ENCODE assay signal across 1 cellular context in the genomic region with DNA sequence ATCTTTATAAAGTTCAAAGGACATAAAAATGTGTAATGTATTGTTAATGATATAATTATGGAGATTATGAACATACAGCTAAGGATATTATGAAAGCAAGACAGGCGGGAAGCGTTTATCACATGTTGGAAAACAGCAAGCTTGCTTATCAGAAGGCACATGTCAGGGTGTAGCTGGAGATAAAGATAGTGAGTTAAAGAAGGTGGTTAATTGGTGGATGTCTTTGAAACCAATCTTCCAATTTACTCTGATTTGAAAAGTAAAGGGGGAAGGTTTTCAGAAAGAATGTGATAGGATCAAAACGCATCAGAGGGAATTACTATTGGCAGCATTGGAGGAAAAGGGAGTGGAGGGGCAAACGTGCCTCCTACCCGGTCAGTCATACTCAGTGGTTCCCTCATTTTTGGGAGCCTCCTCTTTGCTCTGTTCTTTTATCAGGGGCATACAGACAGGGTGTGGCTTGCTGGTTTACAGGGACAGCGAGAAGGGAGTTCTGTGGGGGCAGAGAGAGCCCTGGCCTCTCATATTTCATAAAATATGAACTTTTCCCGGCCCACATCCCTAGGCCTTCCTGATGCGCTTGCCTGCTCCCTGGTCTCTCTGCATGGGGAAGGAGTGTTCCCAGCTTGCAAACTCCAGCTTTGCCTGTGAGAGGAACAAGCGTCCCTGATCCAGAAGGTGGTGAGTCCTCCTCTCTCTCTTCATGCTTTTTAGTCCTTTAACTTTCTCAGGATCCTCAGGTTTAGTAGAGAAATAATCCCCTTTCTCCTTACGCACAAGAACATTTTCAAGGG.
TF ChIP-seq lines count a peak whose summit lies in the region.

No MANE protein-coding gene starts in this region.

TF ChIP-seq in K562, 482 proteins besides CTCF, POLR2A, EP300 and RAD21 (continued from another document and continues in another):
- TF ChIP-seq STAT5A (IDR thresholded peaks at IDR 0.05; ENCODE audit: borderline replicate concordance, low read length) (peak; percentile 94), ZNF23 (CRISPR knock-in tag; IDR thresholded peaks at IDR 0.05) (no peak; the same call in 1 of the 2 replicates), HNRNPH1 (optimal IDR thresholded peaks at IDR 0.05; ENCODE audit: low read depth, low read length) (no peak), KLF13 (tag; IDR thresholded peaks at IDR 0.05; ENCODE audit: borderline replicate concordance, low read depth) (no peak), RFX7 (CRISPR knock-in tag; IDR thresholded peaks at IDR 0.05) (no peak), SNIP1 (IDR thresholded peaks at IDR 0.05; ENCODE audit: low read depth) (no peak), PHB2 (IDR thresholded peaks at IDR 0.05; ENCODE audit: low read depth) (peak; percentile 95), CCAR2 (IDR thresholded peaks at IDR 0.05; ENCODE audit: low read depth, low read length) (no peak), ETV6 (IDR thresholded peaks at IDR 0.05; ENCODE audit: borderline replicate concordance in 1 of 2, low read depth in 2 of 2, low read length in 1 of 2) (peak; percentile 10 to 45; a peak in 2 of 4 replicates), ETV6 (CRISPR knock-in tag; IDR thresholded peaks at IDR 0.05; ENCODE audit: borderline replicate concordance) (no peak), ADNP (tag; IDR thresholded peaks at IDR 0.05) (peak; percentile 68; the same call in 1 of the 2 replicates), ZNF551 (CRISPR knock-in tag; IDR thresholded peaks at IDR 0.05) (no peak), CBFA2T2 (conservative IDR thresholded peaks at IDR 0.05) (peak; percentile 98), TSC22D4 (tag; IDR thresholded peaks at IDR 0.05) (no peak), PML (IDR thresholded peaks at IDR 0.05; ENCODE audit: low read length) (peak; percentile 98), ZNF408 (CRISPR knock-in tag; IDR thresholded peaks at IDR 0.05; ENCODE audit: low read depth) (no peak), NFXL1 (CRISPR knock-in tag; IDR thresholded peaks at IDR 0.05) (no peak), CAMTA2 (CRISPR knock-in tag; conservative IDR thresholded peaks at IDR 0.05) (no peak), CBX2 (IDR thresholded peaks at IDR 0.05; ENCODE audit: insufficient read depth, low read length, poor library complexity, severe bottlenecking) (no peak), ZNF3 (CRISPR knock-in tag; IDR thresholded peaks at IDR 0.05) (no peak), MTA3 (IDR thresholded peaks at IDR 0.05; ENCODE audit: borderline replicate concordance) (peak; percentile 81; the same call in 1 of the 2 replicates), E2F3 (CRISPR knock-in tag; IDR thresholded peaks at IDR 0.05) (no peak), POU5F1 (IDR thresholded peaks at IDR 0.05; ENCODE audit: borderline replicate concordance, low read depth, low read length, partially characterized antibody) (no peak), NFE2L1 (tag; IDR thresholded peaks at IDR 0.05; ENCODE audit: borderline replicate concordance, low read depth) (no peak), KAT7 (CRISPR knock-in tag; IDR thresholded peaks at IDR 0.05; ENCODE audit: borderline replicate concordance) (peak; percentile 83; the same call in 1 of the 2 replicates), DIDO1 (tag; IDR thresholded peaks at IDR 0.05; ENCODE audit: low read depth) (peak; percentile 31; the same call in 1 of the 2 replicates), PRPF4 (IDR thresholded peaks at IDR 0.05; ENCODE audit: insufficient read depth, low read depth, low read length, poor library complexity, severe bottlenecking) (no peak), OTX1 (CRISPR knock-in tag; IDR thresholded peaks at IDR 0.05) (peak; percentile 39; the same call in 1 of the 2 replicates), ZNF232 (CRISPR knock-in tag; IDR thresholded peaks at IDR 0.05) (no peak), ZNF224 (CRISPR knock-in tag; IDR thresholded peaks at IDR 0.05) (no peak), NCOA1 (IDR thresholded peaks at IDR 0.05; ENCODE audit: low read depth) (peak; percentile 92), MCM2 (IDR thresholded peaks at IDR 0.05; ENCODE audit: low read depth) (no peak), NR4A1 (CRISPR knock-in tag; IDR thresholded peaks at IDR 0.05) (no peak), NR4A1 (tag; IDR thresholded peaks at IDR 0.05) (peak; percentile 83), PTBP1 (IDR thresholded peaks at IDR 0.05; ENCODE audit: low read depth, low read length) (no peak), CBX1 (IDR thresholded peaks at IDR 0.05; ENCODE audit: low read depth) (no peak), PTTG1 (tag; IDR thresholded peaks at IDR 0.05; ENCODE audit: low read depth) (no peak)
- TF ChIP-seq, protein P1, sequence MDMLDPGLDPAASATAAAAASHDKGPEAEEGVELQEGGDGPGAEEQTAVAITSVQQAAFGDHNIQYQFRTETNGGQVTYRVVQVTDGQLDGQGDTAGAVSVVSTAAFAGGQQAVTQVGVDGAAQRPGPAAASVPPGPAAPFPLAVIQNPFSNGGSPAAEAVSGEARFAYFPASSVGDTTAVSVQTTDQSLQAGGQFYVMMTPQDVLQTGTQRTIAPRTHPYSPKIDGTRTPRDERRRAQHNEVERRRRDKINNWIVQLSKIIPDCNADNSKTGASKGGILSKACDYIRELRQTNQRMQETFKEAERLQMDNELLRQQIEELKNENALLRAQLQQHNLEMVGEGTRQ (CRISPR knock-in tag; IDR thresholded peaks at IDR 0.05) = no peak
- TF ChIP-seq, protein P2, sequence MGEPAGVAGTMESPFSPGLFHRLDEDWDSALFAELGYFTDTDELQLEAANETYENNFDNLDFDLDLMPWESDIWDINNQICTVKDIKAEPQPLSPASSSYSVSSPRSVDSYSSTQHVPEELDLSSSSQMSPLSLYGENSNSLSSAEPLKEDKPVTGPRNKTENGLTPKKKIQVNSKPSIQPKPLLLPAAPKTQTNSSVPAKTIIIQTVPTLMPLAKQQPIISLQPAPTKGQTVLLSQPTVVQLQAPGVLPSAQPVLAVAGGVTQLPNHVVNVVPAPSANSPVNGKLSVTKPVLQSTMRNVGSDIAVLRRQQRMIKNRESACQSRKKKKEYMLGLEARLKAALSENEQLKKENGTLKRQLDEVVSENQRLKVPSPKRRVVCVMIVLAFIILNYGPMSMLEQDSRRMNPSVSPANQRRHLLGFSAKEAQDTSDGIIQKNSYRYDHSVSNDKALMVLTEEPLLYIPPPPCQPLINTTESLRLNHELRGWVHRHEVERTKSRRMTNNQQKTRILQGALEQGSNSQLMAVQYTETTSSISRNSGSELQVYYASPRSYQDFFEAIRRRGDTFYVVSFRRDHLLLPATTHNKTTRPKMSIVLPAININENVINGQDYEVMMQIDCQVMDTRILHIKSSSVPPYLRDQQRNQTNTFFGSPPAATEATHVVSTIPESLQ (CRISPR knock-in tag; IDR thresholded peaks at IDR 0.05) = no peak
- TF ChIP-seq, protein P3, sequence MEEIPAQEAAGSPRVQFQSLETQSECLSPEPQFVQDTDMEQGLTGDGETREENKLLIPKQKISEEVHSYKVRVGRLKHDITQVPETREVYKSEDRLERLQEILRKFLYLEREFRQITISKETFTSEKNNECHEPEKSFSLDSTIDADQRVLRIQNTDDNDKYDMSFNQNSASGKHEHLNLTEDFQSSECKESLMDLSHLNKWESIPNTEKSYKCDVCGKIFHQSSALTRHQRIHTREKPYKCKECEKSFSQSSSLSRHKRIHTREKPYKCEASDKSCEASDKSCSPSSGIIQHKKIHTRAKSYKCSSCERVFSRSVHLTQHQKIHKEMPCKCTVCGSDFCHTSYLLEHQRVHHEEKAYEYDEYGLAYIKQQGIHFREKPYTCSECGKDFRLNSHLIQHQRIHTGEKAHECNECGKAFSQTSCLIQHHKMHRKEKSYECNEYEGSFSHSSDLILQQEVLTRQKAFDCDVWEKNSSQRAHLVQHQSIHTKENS (CRISPR knock-in tag; IDR thresholded peaks at IDR 0.05) = no peak
- TF ChIP-seq, protein P4, sequence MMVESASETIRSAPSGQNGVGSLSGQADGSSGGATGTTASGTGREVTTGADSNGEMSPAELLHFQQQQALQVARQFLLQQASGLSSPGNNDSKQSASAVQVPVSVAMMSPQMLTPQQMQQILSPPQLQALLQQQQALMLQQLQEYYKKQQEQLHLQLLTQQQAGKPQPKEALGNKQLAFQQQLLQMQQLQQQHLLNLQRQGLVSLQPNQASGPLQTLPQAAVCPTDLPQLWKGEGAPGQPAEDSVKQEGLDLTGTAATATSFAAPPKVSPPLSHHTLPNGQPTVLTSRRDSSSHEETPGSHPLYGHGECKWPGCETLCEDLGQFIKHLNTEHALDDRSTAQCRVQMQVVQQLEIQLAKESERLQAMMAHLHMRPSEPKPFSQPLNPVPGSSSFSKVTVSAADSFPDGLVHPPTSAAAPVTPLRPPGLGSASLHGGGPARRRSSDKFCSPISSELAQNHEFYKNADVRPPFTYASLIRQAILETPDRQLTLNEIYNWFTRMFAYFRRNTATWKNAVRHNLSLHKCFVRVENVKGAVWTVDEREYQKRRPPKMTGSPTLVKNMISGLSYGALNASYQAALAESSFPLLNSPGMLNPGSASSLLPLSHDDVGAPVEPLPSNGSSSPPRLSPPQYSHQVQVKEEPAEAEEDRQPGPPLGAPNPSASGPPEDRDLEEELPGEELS (CRISPR knock-in tag; IDR thresholded peaks at IDR 0.05; ENCODE audit: borderline replicate concordance) = no peak
- TF ChIP-seq, protein P5, sequence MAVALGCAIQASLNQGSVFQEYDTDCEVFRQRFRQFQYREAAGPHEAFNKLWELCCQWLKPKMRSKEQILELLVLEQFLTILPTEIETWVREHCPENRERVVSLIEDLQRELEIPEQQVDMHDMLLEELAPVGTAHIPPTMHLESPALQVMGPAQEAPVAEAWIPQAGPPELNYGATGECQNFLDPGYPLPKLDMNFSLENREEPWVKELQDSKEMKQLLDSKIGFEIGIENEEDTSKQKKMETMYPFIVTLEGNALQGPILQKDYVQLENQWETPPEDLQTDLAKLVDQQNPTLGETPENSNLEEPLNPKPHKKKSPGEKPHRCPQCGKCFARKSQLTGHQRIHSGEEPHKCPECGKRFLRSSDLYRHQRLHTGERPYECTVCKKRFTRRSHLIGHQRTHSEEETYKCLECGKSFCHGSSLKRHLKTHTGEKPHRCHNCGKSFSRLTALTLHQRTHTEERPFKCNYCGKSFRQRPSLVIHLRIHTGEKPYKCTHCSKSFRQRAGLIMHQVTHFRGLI (CRISPR knock-in tag; IDR thresholded peaks at IDR 0.05) = no peak; the same call in 1 of the 2 replicates
- TF ChIP-seq, protein P6, sequence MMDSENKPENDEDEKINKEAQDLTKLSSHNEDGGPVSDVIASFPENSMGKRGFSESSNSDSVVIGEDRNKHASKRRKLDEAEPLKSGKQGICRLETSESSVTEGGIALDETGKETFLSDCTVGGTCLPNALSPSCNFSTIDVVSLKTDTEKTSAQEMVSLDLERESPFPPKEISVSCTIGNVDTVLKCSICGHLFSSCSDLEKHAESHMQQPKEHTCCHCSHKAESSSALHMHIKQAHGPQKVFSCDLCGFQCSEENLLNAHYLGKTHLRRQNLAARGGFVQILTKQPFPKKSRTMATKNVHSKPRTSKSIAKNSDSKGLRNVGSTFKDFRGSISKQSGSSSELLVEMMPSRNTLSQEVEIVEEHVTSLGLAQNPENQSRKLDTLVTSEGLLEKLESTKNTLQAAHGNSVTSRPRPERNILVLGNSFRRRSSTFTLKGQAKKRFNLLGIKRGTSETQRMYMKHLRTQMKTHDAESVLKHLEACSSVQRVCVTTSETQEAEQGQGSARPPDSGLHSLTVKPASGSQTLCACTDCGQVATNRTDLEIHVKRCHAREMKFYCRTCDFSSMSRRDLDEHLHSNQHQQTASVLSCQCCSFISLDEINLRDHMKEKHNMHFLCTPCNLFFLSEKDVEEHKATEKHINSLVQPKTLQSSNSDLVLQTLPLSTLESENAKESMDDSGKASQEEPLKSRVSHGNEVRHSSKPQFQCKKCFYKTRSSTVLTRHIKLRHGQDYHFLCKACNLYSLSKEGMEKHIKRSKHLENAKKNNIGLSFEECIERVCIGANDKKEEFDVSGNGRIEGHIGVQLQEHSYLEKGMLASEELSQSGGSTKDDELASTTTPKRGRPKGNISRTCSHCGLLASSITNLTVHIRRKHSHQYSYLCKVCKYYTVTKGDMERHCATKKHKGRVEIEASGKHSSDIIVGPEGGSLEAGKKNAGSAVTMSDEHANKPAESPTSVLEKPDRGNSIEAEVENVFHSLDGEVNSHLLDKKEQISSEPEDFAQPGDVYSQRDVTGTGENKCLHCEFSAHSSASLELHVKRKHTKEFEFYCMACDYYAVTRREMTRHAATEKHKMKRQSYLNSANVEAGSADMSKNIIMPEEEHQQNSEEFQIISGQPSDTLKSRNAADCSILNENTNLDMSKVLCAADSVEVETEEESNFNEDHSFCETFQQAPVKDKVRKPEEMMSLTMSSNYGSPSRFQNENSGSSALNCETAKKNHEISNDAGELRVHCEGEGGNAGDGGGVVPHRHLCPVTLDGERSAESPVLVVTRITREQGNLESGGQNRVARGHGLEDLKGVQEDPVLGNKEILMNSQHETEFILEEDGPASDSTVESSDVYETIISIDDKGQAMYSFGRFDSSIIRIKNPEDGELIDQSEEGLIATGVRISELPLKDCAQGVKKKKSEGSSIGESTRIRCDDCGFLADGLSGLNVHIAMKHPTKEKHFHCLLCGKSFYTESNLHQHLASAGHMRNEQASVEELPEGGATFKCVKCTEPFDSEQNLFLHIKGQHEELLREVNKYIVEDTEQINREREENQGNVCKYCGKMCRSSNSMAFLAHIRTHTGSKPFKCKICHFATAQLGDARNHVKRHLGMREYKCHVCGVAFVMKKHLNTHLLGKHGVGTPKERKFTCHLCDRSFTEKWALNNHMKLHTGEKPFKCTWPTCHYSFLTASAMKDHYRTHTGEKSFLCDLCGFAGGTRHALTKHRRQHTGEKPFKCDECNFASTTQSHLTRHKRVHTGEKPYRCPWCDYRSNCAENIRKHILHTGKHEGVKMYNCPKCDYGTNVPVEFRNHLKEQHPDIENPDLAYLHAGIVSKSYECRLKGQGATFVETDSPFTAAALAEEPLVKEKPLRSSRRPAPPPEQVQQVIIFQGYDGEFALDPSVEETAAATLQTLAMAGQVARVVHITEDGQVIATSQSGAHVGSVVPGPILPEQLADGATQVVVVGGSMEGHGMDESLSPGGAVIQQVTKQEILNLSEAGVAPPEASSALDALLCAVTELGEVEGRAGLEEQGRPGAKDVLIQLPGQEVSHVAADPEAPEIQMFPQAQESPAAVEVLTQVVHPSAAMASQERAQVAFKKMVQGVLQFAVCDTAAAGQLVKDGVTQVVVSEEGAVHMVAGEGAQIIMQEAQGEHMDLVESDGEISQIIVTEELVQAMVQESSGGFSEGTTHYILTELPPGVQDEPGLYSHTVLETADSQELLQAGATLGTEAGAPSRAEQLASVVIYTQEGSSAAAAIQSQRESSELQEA (IDR thresholded peaks at IDR 0.05; ENCODE audit: low read depth) = no peak
- TF ChIP-seq, protein P7, sequence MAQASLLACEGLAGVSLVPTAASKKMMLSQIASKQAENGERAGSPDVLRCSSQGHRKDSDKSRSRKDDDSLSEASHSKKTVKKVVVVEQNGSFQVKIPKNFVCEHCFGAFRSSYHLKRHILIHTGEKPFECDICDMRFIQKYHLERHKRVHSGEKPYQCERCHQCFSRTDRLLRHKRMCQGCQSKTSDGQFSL (CRISPR knock-in tag; IDR thresholded peaks at IDR 0.05) = peak; percentile 56; the same call in 1 of the 2 replicates
- TF ChIP-seq, protein P7 (tag; IDR thresholded peaks at IDR 0.05) = no peak
- TF ChIP-seq, protein P8, sequence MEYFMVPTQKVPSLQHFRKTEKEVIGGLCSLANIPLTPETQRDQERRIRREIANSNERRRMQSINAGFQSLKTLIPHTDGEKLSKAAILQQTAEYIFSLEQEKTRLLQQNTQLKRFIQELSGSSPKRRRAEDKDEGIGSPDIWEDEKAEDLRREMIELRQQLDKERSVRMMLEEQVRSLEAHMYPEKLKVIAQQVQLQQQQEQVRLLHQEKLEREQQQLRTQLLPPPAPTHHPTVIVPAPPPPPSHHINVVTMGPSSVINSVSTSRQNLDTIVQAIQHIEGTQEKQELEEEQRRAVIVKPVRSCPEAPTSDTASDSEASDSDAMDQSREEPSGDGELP (CRISPR knock-in tag; IDR thresholded peaks at IDR 0.05; ENCODE audit: borderline replicate concordance) = peak; percentile 21; the same call in 1 of the 2 replicates
